Comparison of ENCODE assay signal across 1 cellular context in genomic region chr17:80063815-80064585, GRCh38.
TF ChIP-seq lines count a peak whose summit lies in the region.

No MANE protein-coding gene starts in this region.

TF ChIP-seq in HepG2, 621 proteins besides CTCF, POLR2A, EP300 and RAD21 (continued from another document and continues in another):
- TF ChIP-seq SNAPC4 (CRISPR knock-in tag; IDR thresholded peaks at IDR 0.05), result no peak
- TF ChIP-seq GRHL1 (CRISPR knock-in tag; conservative IDR thresholded peaks at IDR 0.05), result no peak
- TF ChIP-seq ZNF292 (CRISPR knock-in tag; IDR thresholded peaks at IDR 0.05; ENCODE audit: borderline replicate concordance, low read depth), result no peak
- no peak for TF ChIP-seq ZNF124 (CRISPR knock-in tag; IDR thresholded peaks at IDR 0.05)
- no peak for TF ChIP-seq THYN1 (CRISPR knock-in tag; IDR thresholded peaks at IDR 0.05; ENCODE audit: borderline replicate concordance, low read depth)
- no peak for TF ChIP-seq FOXK2 (IDR thresholded peaks at IDR 0.05)
- TF ChIP-seq DBP (CRISPR knock-in tag; IDR thresholded peaks at IDR 0.05; ENCODE audit: not compliant biosample characterization), result no peak
- no peak for TF ChIP-seq ARNT (IDR thresholded peaks at IDR 0.05)
- TF ChIP-seq HOXD1 (CRISPR knock-in tag; IDR thresholded peaks at IDR 0.05), result no peak
- no peak for TF ChIP-seq ZNF891 (CRISPR knock-in tag; IDR thresholded peaks at IDR 0.05)
- peak; percentile 19; the same call in 1 of the 2 replicates for TF ChIP-seq IRF2 (CRISPR knock-in tag; IDR thresholded peaks at IDR 0.05)
- TF ChIP-seq ZFP1 (CRISPR knock-in tag; IDR thresholded peaks at IDR 0.05), result peak; percentile 22; the same call in 1 of the 2 replicates
- TF ChIP-seq FOXC1 (CRISPR knock-in tag; IDR thresholded peaks at IDR 0.05; ENCODE audit: borderline replicate concordance), result no peak
- TF ChIP-seq RELA (CRISPR knock-in tag; IDR thresholded peaks at IDR 0.05), result no peak
- TF ChIP-seq PAF1 (CRISPR knock-in tag; IDR thresholded peaks at IDR 0.05), result no peak
- TF ChIP-seq CENPT (CRISPR knock-in tag; IDR thresholded peaks at IDR 0.05; ENCODE audit: low read depth), result 0 out of 2 replicates have a peak, but pooled peaks have one; percentile 34
- TF ChIP-seq, protein P1, sequence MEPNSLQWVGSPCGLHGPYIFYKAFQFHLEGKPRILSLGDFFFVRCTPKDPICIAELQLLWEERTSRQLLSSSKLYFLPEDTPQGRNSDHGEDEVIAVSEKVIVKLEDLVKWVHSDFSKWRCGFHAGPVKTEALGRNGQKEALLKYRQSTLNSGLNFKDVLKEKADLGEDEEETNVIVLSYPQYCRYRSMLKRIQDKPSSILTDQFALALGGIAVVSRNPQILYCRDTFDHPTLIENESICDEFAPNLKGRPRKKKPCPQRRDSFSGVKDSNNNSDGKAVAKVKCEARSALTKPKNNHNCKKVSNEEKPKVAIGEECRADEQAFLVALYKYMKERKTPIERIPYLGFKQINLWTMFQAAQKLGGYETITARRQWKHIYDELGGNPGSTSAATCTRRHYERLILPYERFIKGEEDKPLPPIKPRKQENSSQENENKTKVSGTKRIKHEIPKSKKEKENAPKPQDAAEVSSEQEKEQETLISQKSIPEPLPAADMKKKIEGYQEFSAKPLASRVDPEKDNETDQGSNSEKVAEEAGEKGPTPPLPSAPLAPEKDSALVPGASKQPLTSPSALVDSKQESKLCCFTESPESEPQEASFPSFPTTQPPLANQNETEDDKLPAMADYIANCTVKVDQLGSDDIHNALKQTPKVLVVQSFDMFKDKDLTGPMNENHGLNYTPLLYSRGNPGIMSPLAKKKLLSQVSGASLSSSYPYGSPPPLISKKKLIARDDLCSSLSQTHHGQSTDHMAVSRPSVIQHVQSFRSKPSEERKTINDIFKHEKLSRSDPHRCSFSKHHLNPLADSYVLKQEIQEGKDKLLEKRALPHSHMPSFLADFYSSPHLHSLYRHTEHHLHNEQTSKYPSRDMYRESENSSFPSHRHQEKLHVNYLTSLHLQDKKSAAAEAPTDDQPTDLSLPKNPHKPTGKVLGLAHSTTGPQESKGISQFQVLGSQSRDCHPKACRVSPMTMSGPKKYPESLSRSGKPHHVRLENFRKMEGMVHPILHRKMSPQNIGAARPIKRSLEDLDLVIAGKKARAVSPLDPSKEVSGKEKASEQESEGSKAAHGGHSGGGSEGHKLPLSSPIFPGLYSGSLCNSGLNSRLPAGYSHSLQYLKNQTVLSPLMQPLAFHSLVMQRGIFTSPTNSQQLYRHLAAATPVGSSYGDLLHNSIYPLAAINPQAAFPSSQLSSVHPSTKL (CRISPR knock-in tag; IDR thresholded peaks at IDR 0.05), result peak; percentile 68
- TF ChIP-seq ZBTB40 (IDR thresholded peaks at IDR 0.05), result no peak
- no peak for TF ChIP-seq ZBTB40 (CRISPR knock-in tag; IDR thresholded peaks at IDR 0.05)
- peak; percentile 39; the same call in 1 of the 2 replicates for TF ChIP-seq SALL1 (CRISPR knock-in tag; IDR thresholded peaks at IDR 0.05)
- TF ChIP-seq, protein P2, sequence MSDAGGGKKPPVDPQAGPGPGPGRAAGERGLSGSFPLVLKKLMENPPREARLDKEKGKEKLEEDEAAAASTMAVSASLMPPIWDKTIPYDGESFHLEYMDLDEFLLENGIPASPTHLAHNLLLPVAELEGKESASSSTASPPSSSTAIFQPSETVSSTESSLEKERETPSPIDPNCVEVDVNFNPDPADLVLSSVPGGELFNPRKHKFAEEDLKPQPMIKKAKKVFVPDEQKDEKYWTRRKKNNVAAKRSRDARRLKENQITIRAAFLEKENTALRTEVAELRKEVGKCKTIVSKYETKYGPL (CRISPR knock-in tag; IDR thresholded peaks at IDR 0.05), result no peak
- no peak for TF ChIP-seq SMAD9 (CRISPR knock-in tag; IDR thresholded peaks at IDR 0.05)
- no peak for TF ChIP-seq ZNF83 (CRISPR knock-in tag; IDR thresholded peaks at IDR 0.05; ENCODE audit: borderline replicate concordance)
- no peak for TF ChIP-seq SNAI1 (CRISPR knock-in tag; IDR thresholded peaks at IDR 0.05; ENCODE audit: borderline replicate concordance)
- TF ChIP-seq YY1 (IDR thresholded peaks at IDR 0.05; ENCODE audit: insufficient read depth, insufficient replicate concordance, low read depth, low read length), result no peak
- no peak for TF ChIP-seq FIP1L1 (IDR thresholded peaks at IDR 0.05; ENCODE audit: borderline replicate concordance, insufficient read depth, low read depth, low read length)
- no peak for TF ChIP-seq ZNF44 (CRISPR knock-in tag; IDR thresholded peaks at IDR 0.05)
- no peak for TF ChIP-seq ZNF3 (CRISPR knock-in tag; IDR thresholded peaks at IDR 0.05)
- TF ChIP-seq KLF13 (CRISPR knock-in tag; IDR thresholded peaks at IDR 0.05), result no peak
- no peak for TF ChIP-seq ZNF766 (CRISPR knock-in tag; IDR thresholded peaks at IDR 0.05; ENCODE audit: borderline replicate concordance)
- TF ChIP-seq ZNF629 (CRISPR knock-in tag; conservative IDR thresholded peaks at IDR 0.05), result peak; percentile 78
- TF ChIP-seq ZNF335 (CRISPR knock-in tag; IDR thresholded peaks at IDR 0.05), result 0 out of 2 replicates have a peak, but pooled peaks have one; percentile 23
- no peak for TF ChIP-seq ZNF607 (CRISPR knock-in tag; IDR thresholded peaks at IDR 0.05; ENCODE audit: borderline replicate concordance)
- TF ChIP-seq ZNF12 (CRISPR knock-in tag; IDR thresholded peaks at IDR 0.05), result no peak
- TF ChIP-seq, protein P3, sequence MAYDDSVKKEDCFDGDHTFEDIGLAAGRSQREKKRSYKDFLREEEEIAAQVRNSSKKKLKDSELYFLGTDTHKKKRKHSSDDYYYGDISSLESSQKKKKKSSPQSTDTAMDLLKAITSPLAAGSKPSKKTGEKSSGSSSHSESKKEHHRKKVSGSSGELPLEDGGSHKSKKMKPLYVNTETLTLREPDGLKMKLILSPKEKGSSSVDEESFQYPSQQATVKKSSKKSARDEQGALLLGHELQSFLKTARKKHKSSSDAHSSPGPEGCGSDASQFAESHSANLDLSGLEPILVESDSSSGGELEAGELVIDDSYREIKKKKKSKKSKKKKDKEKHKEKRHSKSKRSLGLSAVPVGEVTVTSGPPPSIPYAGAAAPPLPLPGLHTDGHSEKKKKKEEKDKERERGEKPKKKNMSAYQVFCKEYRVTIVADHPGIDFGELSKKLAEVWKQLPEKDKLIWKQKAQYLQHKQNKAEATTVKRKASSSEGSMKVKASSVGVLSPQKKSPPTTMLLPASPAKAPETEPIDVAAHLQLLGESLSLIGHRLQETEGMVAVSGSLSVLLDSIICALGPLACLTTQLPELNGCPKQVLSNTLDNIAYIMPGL (CRISPR knock-in tag; IDR thresholded peaks at IDR 0.05; ENCODE audit: borderline replicate concordance in 1 of 2, low read depth in 1 of 2), result no peak
- TF ChIP-seq ZNF24 (IDR thresholded peaks at IDR 0.05), result no peak
- no peak for TF ChIP-seq PPARG (CRISPR knock-in tag; conservative IDR thresholded peaks at IDR 0.05)
- peak; percentile 51; the same call in 1 of the 2 replicates for TF ChIP-seq ZNF792 (CRISPR knock-in tag; IDR thresholded peaks at IDR 0.05)
- no peak for TF ChIP-seq ELF4 (CRISPR knock-in tag; IDR thresholded peaks at IDR 0.05; ENCODE audit: borderline replicate concordance)
